Comparison of ENCODE assay signal across 19 cellular contexts in genomic region chr2:110679865-110680264, GRCh38. TPM values are rescaled to one million over a fixed set of nuclear protein-coding genes. Genes with fewer than 3 reads are reported as not detected.
DNase-seq lines count a peak whose midpoint lies in the region; ATAC-seq, FAIRE-seq and TF ChIP-seq lines count a peak whose summit lies in the region.
"Had no signal": no experiment of that assay in that cellular context is flagged by ENCODE, and none has a peak within 500 bp of the region (broad histone marks: within the 10 kb centered on the region; RNA-seq: fewer than 3 reads in every experiment).

No MANE protein-coding gene starts in this region.

- no peak overlapping the region for H3K27ac ChIP-seq in PC-9
- no peak overlapping the region for H3K27ac ChIP-seq in hepatocyte
- H3K27ac ChIP-seq in small intestine (ENCODE audit: low read depth in 1 of 2, low read length in 1 of 2): no peak overlapping the region
- H3K27ac ChIP-seq: parathyroid adenoma, skin epidermis had no signal

- no peak for FAIRE-seq in small intestine (lab: Jason Lieb, UNC)
- FAIRE-seq: islet of Langerhans had no signal

- H3K36me3 Mint-ChIP-seq in activated naive CD4-positive, alpha-beta T cell treated with anti-CD3 and anti-CD28 coated beads, Interleukin-2, amount 50 U/mL, for 24 hours: no peaks in the 10 kb centered on the region
- H3K36me3 Mint-ChIP-seq in stimulated activated effector memory CD8-positive, alpha-beta T cell treated with anti-CD3 and anti-CD28 coated beads, Interleukin-12 subunit alpha, Interleukin-12 subunit beta, amount 100 ng/mL, for 72 hours: peaks cover 29% of the 10 kb centered on the region

- TF ChIP-seq CTCF in PC-9 (conservative IDR thresholded peaks at IDR 0.05) (no peak), hepatocyte (IDR thresholded peaks at IDR 0.05; ENCODE audit: poor library complexity) (no peak)

- H3K79me2 ChIP-seq in PC-9 (ENCODE audit: low read depth) (peaks cover 36% of the 10 kb centered on the region), hepatocyte (peaks cover 20% of the 10 kb centered on the region)
- H3K79me2 ChIP-seq: parathyroid adenoma had no signal

- H3K4me1 ChIP-seq in PC-9 (replicated peaks; ENCODE audit: insufficient read depth) (peaks cover 33% of the 10 kb centered on the region), hepatocyte (ENCODE audit: insufficient read depth) (peaks cover 10% of the 10 kb centered on the region), small intestine (ENCODE audit: control insufficient read depth in 2 of 2, insufficient read depth in 1 of 2, low read depth in 1 of 2, low read length in 1 of 2) (peaks cover 0 to 2% of the 10 kb centered on the region in 2 donors)
- H3K4me1 ChIP-seq: vagina had no signal

- CTCF ChIA-PET in PC-9 (lab: Charles Lee): interaction anchor here (2.2 kb wide), 1 partner anchor 76 kb away, joined by 15 read pairs; no protein-coding TSS in a partner anchor

- ATAC-seq in stimulated activated effector memory CD8-positive, alpha-beta T cell treated with anti-CD3 and anti-CD28 coated beads, Interleukin-12 subunit alpha, Interleukin-12 subunit beta, amount 100 ng/mL, for 72 hours: no peak

- H2AFZ ChIP-seq in PC-9 (no peak overlapping the region), hepatocyte (no peak overlapping the region)

- H3K9me3 ChIP-seq in PC-9 (ENCODE audit: insufficient read depth, low read depth) (no peaks in the 10 kb centered on the region), hepatocyte (ENCODE audit: low read depth) (no peaks in the 10 kb centered on the region), small intestine (ENCODE audit: control insufficient read depth, low read depth) (no peaks in the 10 kb centered on the region)
- H3K9me3 ChIP-seq: vagina had no signal

- intact Hi-C loops in PC-9 (cut with micrococcal nuclease; ENCODE audit: unreplicated experiment): loop anchor here (10.0 kb wide), 1 partner anchor 995 kb away; no protein-coding TSS in a partner anchor

- no peaks in the 10 kb centered on the region for H3K9me3 Mint-ChIP-seq in activated naive CD4-positive, alpha-beta T cell treated with anti-CD3 and anti-CD28 coated beads, Interleukin-2, amount 50 U/mL, for 24 hours
- no peaks in the 10 kb centered on the region for H3K9me3 Mint-ChIP-seq in stimulated activated effector memory CD8-positive, alpha-beta T cell treated with anti-CD3 and anti-CD28 coated beads, Interleukin-12 subunit alpha, Interleukin-12 subunit beta, amount 100 ng/mL, for 72 hours
- H3K9me3 Mint-ChIP-seq: T-helper 1 cell treated with Interleukin-12 subunit alpha and Interleukin-12 subunit beta and Interleukin-4 antibody, amounts not matched to agents 30 μg/mL and 1 μg/mL, for 36 hours had no signal

- 87% methylated on average over 12 of the region's 12 CpGs for WGBS in hepatocyte (ENCODE audit: low lambda C conversion rate, missing lambda C conversion rate)
- 79 to 89% (median 87%) methylated on average over 12 of the region's 12 CpGs for WGBS in small intestine, 3 donors

- H3K9me2 ChIP-seq in PC-9 (ENCODE audit: insufficient read depth) (no peaks in the 10 kb centered on the region), hepatocyte (replicated peaks; ENCODE audit: insufficient read depth) (no peaks in the 10 kb centered on the region)

- H3K36me3 ChIP-seq in PC-9 (ENCODE audit: low read depth): 0 out of 2 replicates have a peak, but pooled peaks cover 5% of the 10 kb centered on the region
- H3K36me3 ChIP-seq in hepatocyte (replicated peaks; ENCODE audit: insufficient read depth, low read depth): no peaks in the 10 kb centered on the region
- H3K36me3 ChIP-seq in small intestine (ENCODE audit: control insufficient read depth in 2 of 2, insufficient read depth in 2 of 2, low read length in 2 of 2): no peaks in the 10 kb centered on the region
- H3K36me3 ChIP-seq: vagina had no signal

- H3K4me1 Mint-ChIP-seq in activated naive CD4-positive, alpha-beta T cell treated with anti-CD3 and anti-CD28 coated beads, Interleukin-2, amount 50 U/mL, for 24 hours: peaks cover 16% of the 10 kb centered on the region
- peaks cover 31% of the 10 kb centered on the region for H3K4me1 Mint-ChIP-seq in stimulated activated effector memory CD8-positive, alpha-beta T cell treated with anti-CD3 and anti-CD28 coated beads, Interleukin-12 subunit alpha, Interleukin-12 subunit beta, amount 100 ng/mL, for 72 hours

- no peak overlapping the region for H3K4me3 ChIP-seq in PC-9
- no peak overlapping the region for H3K4me3 ChIP-seq in hepatocyte
- no peak overlapping the region for H3K4me3 ChIP-seq in small intestine (ENCODE audit: low read depth in 1 of 2, low read length in 2 of 2)

- no TSS peak for BruUV-seq in PC-9 (replicated peaks; lab: Mats Ljungman, UMichigan)

- POLR2A ChIA-PET in PC-9 (lab: Charles Lee; ENCODE audit: unreplicated experiment): interaction anchor here (0.7 kb wide), 1 partner anchor 9 kb away, joined by 5 read pairs; no protein-coding TSS in a partner anchor

- no peak overlapping the region for H3K27ac Mint-ChIP-seq in activated naive CD4-positive, alpha-beta T cell treated with anti-CD3 and anti-CD28 coated beads, Interleukin-2, amount 50 U/mL, for 24 hours
- H3K27ac Mint-ChIP-seq in stimulated activated effector memory CD8-positive, alpha-beta T cell treated with anti-CD3 and anti-CD28 coated beads, Interleukin-12 subunit alpha, Interleukin-12 subunit beta, amount 100 ng/mL, for 72 hours: no peak overlapping the region

- H3K4me2 ChIP-seq in PC-9 (0 out of 2 replicates have a peak overlapping the region, but pooled peaks have one; percentile 91), hepatocyte (peak overlapping the region; percentile 88)

- DNase-seq in activated naive CD4-positive, alpha-beta T cell (lab: John Stamatoyannopoulos, UW): no peak
- DNase-seq in PC-9: no peak
- DNase-seq in hepatocyte (ENCODE audit: low spot score): no peak
- DNase-seq in stimulated activated effector memory CD8-positive, alpha-beta T cell treated with anti-CD3 and anti-CD28 coated beads, Interleukin-12 subunit alpha, Interleukin-12 subunit beta, amount 100 ng/mL, for 72 hours (ENCODE audit: low spot score in 2 of 2): no peak
- DNase-seq in small intestine: no peak
- no peak for DNase-seq in MV-4-11 (lab: John Stamatoyannopoulos, UW)
- DNase-seq in NCI-H524 treated with DMSO at 0.1 percent for 48 hours (lab: John Stamatoyannopoulos, UW): no peak
- DNase-seq: activated CD4-positive, alpha-beta T cell treated with anti-CD3 and anti-CD28 coated beads for 4 hours; activated T-cell treated with anti-CD3 and anti-CD28 coated beads, Interleukin-2, amount 50 U/mL, for 1 hour; anterior cingulate cortex; glutamatergic neuron; NCI-H1417; stimulated activated naive CD4-positive, alpha-beta T cell treated with Interleukin-2 at 50 U/mL for 16 hours had no signal

- H3K27me3 ChIP-seq in PC-9 (ENCODE audit: insufficient read depth, low read depth) (no peaks in the 10 kb centered on the region), hepatocyte (no peaks in the 10 kb centered on the region), small intestine (ENCODE audit: control insufficient read depth in 2 of 2, insufficient read depth in 2 of 2, low read length in 2 of 2) (no peaks in the 10 kb centered on the region)
- H3K27me3 ChIP-seq: vagina had no signal

- H3F3A ChIP-seq in PC-9 (ENCODE audit: insufficient read depth, low read depth): peaks cover 7% of the 10 kb centered on the region

- H4K20me1 ChIP-seq in PC-9 (ENCODE audit: insufficient read depth) (no peaks in the 10 kb centered on the region), hepatocyte (ENCODE audit: insufficient read depth, poor library complexity, severe bottlenecking) (no peaks in the 10 kb centered on the region)

- H3K4me3 Mint-ChIP-seq in activated naive CD4-positive, alpha-beta T cell treated with anti-CD3 and anti-CD28 coated beads, Interleukin-2, amount 50 U/mL, for 24 hours: peak overlapping the region; percentile 15
- peak overlapping the region; percentile 85 for H3K4me3 Mint-ChIP-seq in stimulated activated effector memory CD8-positive, alpha-beta T cell treated with anti-CD3 and anti-CD28 coated beads, Interleukin-12 subunit alpha, Interleukin-12 subunit beta, amount 100 ng/mL, for 72 hours

- H3K27me3 Mint-ChIP-seq in activated naive CD4-positive, alpha-beta T cell treated with anti-CD3 and anti-CD28 coated beads, Interleukin-2, amount 50 U/mL, for 24 hours: no peaks in the 10 kb centered on the region

RNA-seq across cellular contexts. Expression of gene BUB1, which starts 2.0 kb away (rescaled TPM):
- total RNA-seq in PC-9 (2021) (45.7 and 74.6 TPM in 2 replicates), hepatocyte (9.4 and 12.4 TPM in 2 replicates)
- polyA plus RNA-seq in hepatocyte (5.8 and 6.9 TPM in 2 replicates), small intestine (10 to 100 TPM in 1 of 3 donors, under 1 TPM in 2; 0.45 to 12.9 (median 0.81) TPM)

RNA-seq across cellular contexts. Expression of gene ACOXL, which starts 52.5 kb away (rescaled TPM):
- total RNA-seq in PC-9 (2021): 9.1 and 10.7 TPM in 2 replicates
- 0.23 and 0.36 TPM in 2 replicates for total RNA-seq in hepatocyte
- 0.57 and 1.1 TPM in 2 replicates for polyA plus RNA-seq in hepatocyte
- under 1 TPM in 1 of 3 donors, not detected in 2; 0.06 TPM for polyA plus RNA-seq in small intestine
- total RNA-seq: vagina had no signal
